ENCODE assay signal across 8 cellular contexts in the genomic region with DNA sequence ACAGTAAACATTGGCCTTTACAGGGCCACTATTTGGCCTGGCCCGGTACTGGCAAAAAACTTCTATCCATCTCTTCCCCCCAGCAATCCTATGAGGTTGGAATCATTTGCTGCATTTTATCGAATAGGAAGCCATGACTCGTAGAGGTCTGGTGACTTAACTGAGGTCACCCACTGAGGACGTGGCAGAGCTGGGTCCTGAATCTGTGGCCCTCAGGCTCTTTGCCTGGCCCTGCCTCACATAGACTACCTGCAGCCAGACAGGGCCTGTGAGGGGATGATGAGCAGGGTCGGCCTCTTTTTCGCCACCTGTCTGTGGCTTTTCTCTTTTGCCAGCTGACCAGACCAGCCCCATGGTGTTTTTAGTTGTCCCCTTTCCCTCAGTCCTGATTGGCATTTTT. TPM values are rescaled to one million over a fixed set of nuclear protein-coding genes. Genes with fewer than 3 reads are reported as not detected.
DNase-seq lines count a peak whose midpoint lies in the region; ATAC-seq and TF ChIP-seq lines count a peak whose summit lies in the region.
"Had no signal": no experiment of that assay in that cellular context is flagged by ENCODE, and none has a peak within 500 bp of the region (broad histone marks: within the 10 kb centered on the region; RNA-seq: fewer than 3 reads in every experiment).

No MANE protein-coding gene starts in this region.

- H3K27me3 Mint-ChIP-seq in HFFc6 (ENCODE audit: insufficient read depth) = peaks cover 10% of the 10 kb centered on the region
- H3K27me3 Mint-ChIP-seq in activated T-helper 1 cell treated with anti-CD3 and anti-CD28 coated beads, Interleukin-12 subunit alpha, Interleukin-12 subunit beta, Interleukin-2, Interleukin-4 antibody, amounts not matched to agents 30 ng/mL and 10 ng/mL and 1 ng/mL, durations not matched to agents 14 hours and 24 hours and 36 hours (ENCODE audit: insufficient read depth) = no peaks in the 10 kb centered on the region
- H3K27me3 Mint-ChIP-seq in natural killer cell treated with Interleukin-12 subunit alpha and Interleukin-12 subunit beta and Interleukin-15 and Interleukin-18, amount 100 ng/mL, for 72 hours = no peaks in the 10 kb centered on the region

- peak overlapping the region; percentile 83 for H3K27ac Mint-ChIP-seq in HFFc6
- H3K27ac Mint-ChIP-seq in activated T-helper 1 cell treated with anti-CD3 and anti-CD28 coated beads, Interleukin-12 subunit alpha, Interleukin-12 subunit beta, Interleukin-2, Interleukin-4 antibody, amounts not matched to agents 30 ng/mL and 10 ng/mL and 1 ng/mL, durations not matched to agents 14 hours and 24 hours and 36 hours = peak overlapping the region; percentile 33
- peak overlapping the region; percentile 92 to 94 for H3K27ac Mint-ChIP-seq in natural killer cell treated with Interleukin-12 subunit alpha and Interleukin-12 subunit beta and Interleukin-15 and Interleukin-18, amount 100 ng/mL, for 72 hours

- intact Hi-C loops in activated T-helper 1 cell treated with anti-CD3 and anti-CD28 coated beads, Interleukin-12 subunit alpha, Interleukin-12 subunit beta, Interleukin-2, Interleukin-4 antibody, amounts not matched to agents 30 ng/mL and 10 ng/mL and 1 ng/mL, durations not matched to agents 14 hours and 24 hours and 36 hours (cut with micrococcal nuclease) = no loop called here

- peaks cover 27% of the 10 kb centered on the region for H3K4me1 Mint-ChIP-seq in HFFc6 (ENCODE audit: low read depth)
- peaks cover 39% of the 10 kb centered on the region for H3K4me1 Mint-ChIP-seq in activated T-helper 1 cell treated with anti-CD3 and anti-CD28 coated beads, Interleukin-12 subunit alpha, Interleukin-12 subunit beta, Interleukin-2, Interleukin-4 antibody, amounts not matched to agents 30 ng/mL and 10 ng/mL and 1 ng/mL, durations not matched to agents 14 hours and 24 hours and 36 hours (ENCODE audit: low read depth)
- peaks cover 20 to 43% of the 10 kb centered on the region in 2 donors for H3K4me1 Mint-ChIP-seq in natural killer cell treated with Interleukin-12 subunit alpha and Interleukin-12 subunit beta and Interleukin-15 and Interleukin-18, amount 100 ng/mL, for 72 hours (ENCODE audit: low read depth in 2 of 2)

- no peak for TF ChIP-seq CTCF in HFFc6 (IDR thresholded peaks at IDR 0.05)

- H3K9me3 Mint-ChIP-seq in HFFc6 = no peaks in the 10 kb centered on the region
- no peaks in the 10 kb centered on the region for H3K9me3 Mint-ChIP-seq in activated T-helper 1 cell treated with anti-CD3 and anti-CD28 coated beads, Interleukin-12 subunit alpha, Interleukin-12 subunit beta, Interleukin-2, Interleukin-4 antibody, amounts not matched to agents 30 ng/mL and 10 ng/mL and 1 ng/mL, durations not matched to agents 14 hours and 24 hours and 36 hours
- H3K9me3 Mint-ChIP-seq in natural killer cell treated with Interleukin-12 subunit alpha and Interleukin-12 subunit beta and Interleukin-15 and Interleukin-18, amount 100 ng/mL, for 72 hours = no peaks in the 10 kb centered on the region

- DNase-seq in HFFc6 = peak; percentile 33
- DNase-seq in activated T-helper 1 cell treated with anti-CD3 and anti-CD28 coated beads, Interleukin-12 subunit alpha, Interleukin-12 subunit beta, Interleukin-2, Interleukin-4 antibody, amounts not matched to agents 30 ng/mL and 10 ng/mL and 1 ng/mL, durations not matched to agents 14 hours and 24 hours and 36 hours (ENCODE audit: low spot score) = no peak
- no peak for DNase-seq in natural killer cell treated with Interleukin-12 subunit alpha and Interleukin-12 subunit beta and Interleukin-15 and Interleukin-18, amount 100 ng/mL, for 72 hours (ENCODE audit: low spot score)
- DNase-seq: cortex of kidney, mesendoderm had no signal

- ATAC-seq in natural killer cell treated with Interleukin-12 subunit alpha and Interleukin-12 subunit beta and Interleukin-15 and Interleukin-18, amount 100 ng/mL, for 72 hours = no peak
- ATAC-seq in GM18520 (IDR thresholded peaks at IDR 0.05; ENCODE audit: unreplicated experiment) (no peak), GM19023 (IDR thresholded peaks at IDR 0.05; ENCODE audit: unreplicated experiment) (no peak), HG03460 (IDR thresholded peaks at IDR 0.05; ENCODE audit: unreplicated experiment) (no peak)

- H3K36me3 Mint-ChIP-seq in HFFc6 (ENCODE audit: low read depth) = peaks cover 38% of the 10 kb centered on the region
- peaks cover 33% of the 10 kb centered on the region for H3K36me3 Mint-ChIP-seq in activated T-helper 1 cell treated with anti-CD3 and anti-CD28 coated beads, Interleukin-12 subunit alpha, Interleukin-12 subunit beta, Interleukin-2, Interleukin-4 antibody, amounts not matched to agents 30 ng/mL and 10 ng/mL and 1 ng/mL, durations not matched to agents 14 hours and 24 hours and 36 hours (ENCODE audit: low read depth)
- peaks cover 16% of the 10 kb centered on the region for H3K36me3 Mint-ChIP-seq in natural killer cell treated with Interleukin-12 subunit alpha and Interleukin-12 subunit beta and Interleukin-15 and Interleukin-18, amount 100 ng/mL, for 72 hours

- peak overlapping the region; percentile 98 for H3K4me3 Mint-ChIP-seq in HFFc6
- peak overlapping the region; percentile 97 for H3K4me3 Mint-ChIP-seq in activated T-helper 1 cell treated with anti-CD3 and anti-CD28 coated beads, Interleukin-12 subunit alpha, Interleukin-12 subunit beta, Interleukin-2, Interleukin-4 antibody, amounts not matched to agents 30 ng/mL and 10 ng/mL and 1 ng/mL, durations not matched to agents 14 hours and 24 hours and 36 hours
- H3K4me3 Mint-ChIP-seq in natural killer cell treated with Interleukin-12 subunit alpha and Interleukin-12 subunit beta and Interleukin-15 and Interleukin-18, amount 100 ng/mL, for 72 hours = peak overlapping the region; percentile 97

RNA-seq across cellular contexts. Expression of a gene that starts 1.9 kb away (rescaled TPM):
- 100 to 1,000 TPM; 111 to 135 (median 123) TPM for total RNA-seq in HFFc6 (2021; fragmentation: NEBNext Ultra II Directional; extraction: Animal tissue kit (Norgen Biotek cat#: 25700))
- total RNA-seq in activated T-helper 1 cell treated with anti-CD3 and anti-CD28 coated beads, Interleukin-12 subunit alpha, Interleukin-12 subunit beta, Interleukin-2, Interleukin-4 antibody, amounts not matched to agents 30 ng/mL and 10 ng/mL and 1 ng/mL, durations not matched to agents 14 hours and 24 hours and 36 hours = 133 and 147 TPM in 2 replicates
- total RNA-seq in natural killer cell treated with Interleukin-12 subunit alpha and Interleukin-12 subunit beta and Interleukin-15 and Interleukin-18, amount 100 ng/mL, for 72 hours = 100 to 1,000 TPM; 144 to 148 TPM

RNA-seq across cellular contexts. Expression of a gene that starts 12.1 kb away (rescaled TPM):
- total RNA-seq in HFFc6 (2021; fragmentation: NEBNext Ultra II Directional; extraction: Animal tissue kit (Norgen Biotek cat#: 25700)) = 1,000 to 10,000 TPM; 1,621 to 1,937 (median 1,752) TPM
- 1,715 and 1,718 TPM in 2 replicates for total RNA-seq in activated T-helper 1 cell treated with anti-CD3 and anti-CD28 coated beads, Interleukin-12 subunit alpha, Interleukin-12 subunit beta, Interleukin-2, Interleukin-4 antibody, amounts not matched to agents 30 ng/mL and 10 ng/mL and 1 ng/mL, durations not matched to agents 14 hours and 24 hours and 36 hours
- total RNA-seq in natural killer cell treated with Interleukin-12 subunit alpha and Interleukin-12 subunit beta and Interleukin-15 and Interleukin-18, amount 100 ng/mL, for 72 hours = 1,000 to 10,000 TPM; 1,789 to 1,983 TPM

RNA-seq across cellular contexts. Expression of a gene that starts 14.1 kb away (rescaled TPM):
- under 1 TPM; 0.16 to 0.33 (median 0.26) TPM for total RNA-seq in HFFc6 (2021; fragmentation: NEBNext Ultra II Directional; extraction: Animal tissue kit (Norgen Biotek cat#: 25700))
- 1.6 and 1.8 TPM in 2 replicates for total RNA-seq in activated T-helper 1 cell treated with anti-CD3 and anti-CD28 coated beads, Interleukin-12 subunit alpha, Interleukin-12 subunit beta, Interleukin-2, Interleukin-4 antibody, amounts not matched to agents 30 ng/mL and 10 ng/mL and 1 ng/mL, durations not matched to agents 14 hours and 24 hours and 36 hours
- under 1 TPM; 0.29 to 0.78 TPM for total RNA-seq in natural killer cell treated with Interleukin-12 subunit alpha and Interleukin-12 subunit beta and Interleukin-15 and Interleukin-18, amount 100 ng/mL, for 72 hours

RNA-seq across cellular contexts. Expression of a gene that starts 18.4 kb away (rescaled TPM):
- total RNA-seq in HFFc6 (2021; fragmentation: NEBNext Ultra II Directional; extraction: Animal tissue kit (Norgen Biotek cat#: 25700)) = 10 to 100 TPM; 17.2 to 28.4 (median 19.1) TPM
- total RNA-seq in activated T-helper 1 cell treated with anti-CD3 and anti-CD28 coated beads, Interleukin-12 subunit alpha, Interleukin-12 subunit beta, Interleukin-2, Interleukin-4 antibody, amounts not matched to agents 30 ng/mL and 10 ng/mL and 1 ng/mL, durations not matched to agents 14 hours and 24 hours and 36 hours = 14.5 and 15.1 TPM in 2 replicates
- 10 to 100 TPM; 21.1 to 25.8 TPM for total RNA-seq in natural killer cell treated with Interleukin-12 subunit alpha and Interleukin-12 subunit beta and Interleukin-15 and Interleukin-18, amount 100 ng/mL, for 72 hours

RNA-seq across cellular contexts. Expression of a gene that starts 35.7 kb away (rescaled TPM):
- 1 to 10 TPM; 1.5 to 3.0 (median 2.3) TPM for total RNA-seq in HFFc6 (2021; fragmentation: NEBNext Ultra II Directional; extraction: Animal tissue kit (Norgen Biotek cat#: 25700))
- total RNA-seq in activated T-helper 1 cell treated with anti-CD3 and anti-CD28 coated beads, Interleukin-12 subunit alpha, Interleukin-12 subunit beta, Interleukin-2, Interleukin-4 antibody, amounts not matched to agents 30 ng/mL and 10 ng/mL and 1 ng/mL, durations not matched to agents 14 hours and 24 hours and 36 hours = 4.3 and 6.3 TPM in 2 replicates
- 1 to 10 TPM; 1.6 to 5.6 TPM for total RNA-seq in natural killer cell treated with Interleukin-12 subunit alpha and Interleukin-12 subunit beta and Interleukin-15 and Interleukin-18, amount 100 ng/mL, for 72 hours

Comparison
In these comparisons a context has a peak if more than half of its experiments do, and no peak if none do; other contexts are left out.
1. H3K27ac Mint-ChIP-seq: peak in every context shown above with its lines; median percentile 93 in natural killer cell treated with Interleukin-12 subunit alpha and Interleukin-12 subunit beta and Interleukin-15 and Interleukin-18, amount 100 ng/mL, for 72 hours; 83 in HFFc6; 33 in activated T-helper 1 cell treated with anti-CD3 and anti-CD28 coated beads, Interleukin-12 subunit alpha, Interleukin-12 subunit beta, Interleukin-2, Interleukin-4 antibody, amounts not matched to agents 30 ng/mL and 10 ng/mL and 1 ng/mL, durations not matched to agents 14 hours and 24 hours and 36 hours.